Comparison of ENCODE assay signal across 6 cellular contexts in genomic region chr17:8161289-8162231, GRCh38. TPM values are rescaled to one million over a fixed set of nuclear protein-coding genes. Genes with fewer than 3 reads are reported as not detected.
DNase-seq lines count a peak whose midpoint lies in the region; ATAC-seq and TF ChIP-seq lines count a peak whose summit lies in the region.

No MANE protein-coding gene starts in this region.

- ATAC-seq in upper lobe of left lung (ENCODE audit: low FRiP score in 2 of 2) (no peak), HG03342 (IDR thresholded peaks at IDR 0.05; ENCODE audit: unreplicated experiment) (no peak)

- no peak for TF ChIP-seq EP300 in upper lobe of left lung (IDR thresholded peaks at IDR 0.05)

- 58 to 61% methylated on average over 15 to 17 of the region's 19 CpGs for WGBS in upper lobe of left lung, 2 donors

- peak; percentile 41 for DNase-seq in activated T-cell treated with anti-CD3 and anti-CD28 coated beads, Interleukin-2, amount 50 U/mL, for 1 hour
- DNase-seq in activated T-cell treated with anti-CD3 and anti-CD28 coated beads for 4 hours, result no peak
- peak; percentile 16 for DNase-seq in left ventricle myocardium inferior
- DNase-seq in upper lobe of left lung, result peak in 1 of 2 donors; percentile 39
- DNase-seq in amniotic stem cell (lab: John Stamatoyannopoulos, UW), result no peak

- intact Hi-C loops in left ventricle myocardium inferior (cut with micrococcal nuclease), result no loop called here

- peak in 1 of 4 donors; percentile 12 for TF ChIP-seq POLR2A in upper lobe of left lung (IDR thresholded peaks at IDR 0.05)

- H3K27me3 ChIP-seq in left ventricle myocardium inferior (ENCODE audit: low read depth), result no peaks in the 10 kb centered on the region
- H3K27me3 ChIP-seq in upper lobe of left lung, result no peaks in the 10 kb centered on the region

- TF ChIP-seq CTCF in left ventricle myocardium inferior (IDR thresholded peaks at IDR 0.05; ENCODE audit: borderline replicate concordance), result no peak
- TF ChIP-seq CTCF in upper lobe of left lung (IDR thresholded peaks at IDR 0.05), result no peak

- H3K4me3 ChIP-seq in left ventricle myocardium inferior (peak overlapping the region; percentile 95), upper lobe of left lung (peak overlapping the region; percentile 63 to 95 (median 92))

- H3K9me3 ChIP-seq in left ventricle myocardium inferior (replicated peaks) (no peaks in the 10 kb centered on the region), upper lobe of left lung (no peaks in the 10 kb centered on the region)

- H3K27ac ChIP-seq in left ventricle myocardium inferior (replicated peaks), result peak overlapping the region; percentile 100
- peak overlapping the region; percentile 95 to 99 (median 97) for H3K27ac ChIP-seq in upper lobe of left lung

- H3K4me1 ChIP-seq in left ventricle myocardium inferior (peaks cover 83% of the 10 kb centered on the region), upper lobe of left lung (peaks cover 43 to 66% (median 51%) of the 10 kb centered on the region in 4 donors)

- H3K36me3 ChIP-seq in left ventricle myocardium inferior (peaks cover 24% of the 10 kb centered on the region), upper lobe of left lung (peaks cover 4 to 31% (median 8%) of the 10 kb centered on the region in 4 donors)

RNA-seq across cellular contexts. Expression of gene VAMP2, which starts 1.2 kb away (rescaled TPM):
- total RNA-seq in left ventricle myocardium inferior (59.6 TPM), upper lobe of left lung (10 to 100 TPM; 27.2 to 75.8 (median 49.8) TPM)

RNA-seq across cellular contexts. Expression of gene PER1, which starts 9.4 kb away (rescaled TPM):
- total RNA-seq in left ventricle myocardium inferior (109 TPM), upper lobe of left lung (100 to 1,000 TPM; 112 to 358 (median 288) TPM)

RNA-seq across cellular contexts. Expression of gene TMEM107, which starts 14.6 kb away (rescaled TPM):
- total RNA-seq in left ventricle myocardium inferior (7.9 TPM), upper lobe of left lung (10 to 100 TPM; 11.5 to 32.5 (median 17.3) TPM)

RNA-seq across cellular contexts. Expression of gene BORCS6, which starts 28.4 kb away (rescaled TPM):
- total RNA-seq in left ventricle myocardium inferior (8.4 TPM), upper lobe of left lung (10 to 100 TPM in 4 of 6 donors, 1 to 10 TPM in 2; 7.3 to 12.5 (median 11.1) TPM)

RNA-seq across cellular contexts. Expression of gene HES7, which starts 37.7 kb away (rescaled TPM):
- total RNA-seq in left ventricle myocardium inferior, result not detected
- total RNA-seq in upper lobe of left lung, result 1 to 10 TPM in 1 of 6 donors, not detected in 5; 4.9 TPM

Comparison
In these comparisons a context has a peak if more than half of its experiments do, and no peak if none do; other contexts are left out.
1. DNase-seq: peak in activated T-cell treated with anti-CD3 and anti-CD28 coated beads, Interleukin-2, amount 50 U/mL, for 1 hour (single experiment) and left ventricle myocardium inferior (single experiment); none in activated T-cell treated with anti-CD3 and anti-CD28 coated beads for 4 hours (single experiment) and amniotic stem cell (single experiment).